9 cellular contexts compared by ENCODE assay signal in the genomic region with DNA sequence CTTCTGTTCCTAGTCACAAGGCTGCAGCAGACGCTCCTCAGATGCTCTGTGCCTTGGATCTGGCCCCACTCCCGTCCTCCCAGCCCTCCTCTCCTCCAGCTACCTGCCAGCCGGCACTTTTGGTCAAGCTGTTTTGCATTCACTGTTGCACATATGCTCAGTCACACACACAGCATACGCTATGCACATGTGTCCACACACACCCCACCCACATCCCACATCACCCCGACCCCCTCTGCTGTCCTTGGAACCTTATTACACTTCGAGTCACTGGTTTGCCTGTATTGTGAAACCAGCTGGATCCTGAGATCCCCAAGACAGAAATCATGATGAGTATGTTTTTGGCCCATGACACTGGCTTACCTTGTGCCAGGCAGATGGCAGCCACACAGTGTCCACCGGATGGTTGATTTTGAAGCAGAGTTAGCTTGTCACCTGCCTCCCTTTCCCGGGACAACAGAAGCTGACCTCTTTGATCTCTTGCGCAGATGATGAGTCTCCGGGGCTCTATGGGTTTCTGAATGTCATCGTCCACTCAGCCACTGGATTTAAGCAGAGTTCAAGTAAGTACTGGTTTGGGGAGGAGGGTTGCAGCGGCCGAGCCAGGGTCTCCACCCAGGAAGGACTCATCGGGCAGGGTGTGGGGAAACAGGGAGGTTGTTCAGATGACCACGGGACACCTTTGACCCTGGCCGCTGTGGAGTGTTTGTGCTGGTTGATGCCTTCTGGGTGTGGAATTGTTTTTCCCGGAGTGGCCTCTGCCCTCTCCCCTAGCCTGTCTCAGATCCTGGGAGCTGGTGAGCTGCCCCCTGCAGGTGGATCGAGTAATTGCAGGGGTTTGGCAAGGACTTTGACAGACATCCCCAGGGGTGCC.
DNase-seq lines count a peak whose midpoint lies in the region; ATAC-seq, FAIRE-seq and TF ChIP-seq lines count a peak whose summit lies in the region.
"Had no signal": no experiment of that assay in that cellular context is flagged by ENCODE, and none has a peak within 500 bp of the region (broad histone marks: within the 10 kb centered on the region; RNA-seq: fewer than 3 reads in every experiment).

No MANE protein-coding gene starts in this region.

- TF ChIP-seq POLR2A in heart left ventricle (IDR thresholded peaks at IDR 0.05) (no peak), gastrocnemius medialis (IDR thresholded peaks at IDR 0.05) (no peak)

- peaks cover 0 to 96% (median 71%) of the 10 kb centered on the region in 9 donors for H3K36me3 ChIP-seq in heart left ventricle
- H3K36me3 ChIP-seq in gastrocnemius medialis: peaks cover 0 to 16% of the 10 kb centered on the region in 2 donors

- ATAC-seq in heart left ventricle (peak; percentile 44 to 64 (median 46)), gastrocnemius medialis (peak; percentile 61 to 65), HG03378 (IDR thresholded peaks at IDR 0.05; ENCODE audit: unreplicated experiment) (no peak)

- H3K27me3 ChIP-seq in AG04450 (ENCODE audit: control insufficient read depth, insufficient read depth, low read length) (no peaks in the 10 kb centered on the region), heart left ventricle (no peaks in the 10 kb centered on the region), gastrocnemius medialis (no peaks in the 10 kb centered on the region)

- H3K27ac ChIP-seq in AG04450 (ENCODE audit: low read depth, low read length) (no peak overlapping the region), RWPE1 (peak overlapping the region; percentile 97), heart left ventricle (peak overlapping the region in 4 of 12 donors; percentile 7 to 40 (median 21)), gastrocnemius medialis (peak overlapping the region in 1 of 4 donors; percentile 36)
- H3K27ac ChIP-seq: skin epidermis had no signal

- H3K4me3 ChIP-seq in AG04450 (ENCODE audit: low read depth, low read length): no peak overlapping the region
- no peak overlapping the region for H3K4me3 ChIP-seq in heart left ventricle
- no peak overlapping the region for H3K4me3 ChIP-seq in gastrocnemius medialis
- H3K4me3 ChIP-seq: skin epidermis had no signal

- 64 to 68% (median 67%) methylated on average over 14 to 18 of the region's 18 CpGs for WGBS in heart left ventricle, 4 donors

- in situ Hi-C loops in gastrocnemius medialis (cut with MboI; ENCODE audit: low sequenced_read_pairs in 4 of 4): loop anchor here in 2 of 4 donors (5.0 to 25.0 kb wide), 2 partner anchors 113 to 328 kb away; no protein-coding TSS in a partner anchor

- intact Hi-C loops in heart left ventricle (cut with DNase I) (loop anchor here in 5 of 10 donors (10.0 kb wide), 1 partner anchor 335 kb away; no protein-coding TSS in a partner anchor), gastrocnemius medialis (cut with DNase I; ENCODE audit: low total_unique reads) (no loop called here)

- H3K9me3 ChIP-seq in AG04450 (ENCODE audit: control insufficient read depth, insufficient read depth, low read length): no peaks in the 10 kb centered on the region
- no peaks in the 10 kb centered on the region for H3K9me3 ChIP-seq in heart left ventricle
- H3K9me3 ChIP-seq in gastrocnemius medialis: no peaks in the 10 kb centered on the region

- POLR2A ChIA-PET in AG04450 (lab: Yijun Ruan, JAX): no interaction called here
- POLR2A ChIA-PET in RWPE1 (lab: Yijun Ruan, JAX; ENCODE audit: low non-redundant PET): no interaction called here

- no peak for FAIRE-seq in GM19239 (lab: Jason Lieb, UNC)

- H3K4me1 ChIP-seq in heart left ventricle (peaks cover 0 to 9% (median 5%) of the 10 kb centered on the region in 12 donors), gastrocnemius medialis (no peaks in the 10 kb centered on the region)

- TF ChIP-seq CTCF in AG04450 (IDR thresholded peaks at IDR 0.05; ENCODE audit: low read depth, low read length): peak; percentile 89
- peak; percentile 80 for TF ChIP-seq CTCF in RWPE1 (conservative IDR thresholded peaks at IDR 0.05; ENCODE audit: low read depth)
- TF ChIP-seq CTCF in heart left ventricle (IDR thresholded peaks at IDR 0.05): peak; percentile 60 to 90 (median 76)
- peak; percentile 19 to 65 (median 56) for TF ChIP-seq CTCF in gastrocnemius medialis (IDR thresholded peaks at IDR 0.05 in 4 of 5, conservative IDR thresholded peaks at IDR 0.05 in 1 of 5)

- no peak for DNase-seq in AG04450 (ENCODE audit: low read depth, low spot score)
- peak; percentile 63 for DNase-seq in GM19239 (ENCODE audit: insufficient read length, low spot score)
- peak; percentile 63 for DNase-seq in RWPE1 (ENCODE audit: low spot score)
- peak; percentile 63 for DNase-seq in activated naive CD4-positive, alpha-beta T cell treated with Interleukin-2 at 50 U/mL for 16 hours
- peak in 1 of 5 donors; percentile 47 for DNase-seq in heart left ventricle
- DNase-seq in gastrocnemius medialis: peak in 1 of 2 donors; percentile 49
- DNase-seq in NCI-H2107 (lab: John Stamatoyannopoulos, UW): no peak

- CTCF ChIA-PET in AG04450 (lab: Charles Lee) (interaction anchor here (0.7 to 3.4 kb wide), 24 partner anchors 8 to 333 kb away, joined by 3 to 76 read pairs (median 4); partner anchors contain the start of genes BCR and RAB36), RWPE1 (lab: Yijun Ruan, JAX) (interaction anchor here (0.5 to 1.5 kb wide), 4 partner anchors 8 to 499 kb away, joined by 3 to 4 read pairs (median 3); partner anchors contain the start of gene RAB36)

Comparison
In these comparisons a context has a peak if more than half of its experiments do, and no peak if none do; other contexts are left out.
1. DNase-seq: peak in GM19239 (single experiment), RWPE1 (single experiment) and activated naive CD4-positive, alpha-beta T cell treated with Interleukin-2 at 50 U/mL for 16 hours (single experiment); none in AG04450 (single experiment) and NCI-H2107 (single experiment).
2. Peak in every context shown above with its lines, with median percentiles within 50 percentile points of each other: CTCF ChIP-seq.